In the genomic region with DNA sequence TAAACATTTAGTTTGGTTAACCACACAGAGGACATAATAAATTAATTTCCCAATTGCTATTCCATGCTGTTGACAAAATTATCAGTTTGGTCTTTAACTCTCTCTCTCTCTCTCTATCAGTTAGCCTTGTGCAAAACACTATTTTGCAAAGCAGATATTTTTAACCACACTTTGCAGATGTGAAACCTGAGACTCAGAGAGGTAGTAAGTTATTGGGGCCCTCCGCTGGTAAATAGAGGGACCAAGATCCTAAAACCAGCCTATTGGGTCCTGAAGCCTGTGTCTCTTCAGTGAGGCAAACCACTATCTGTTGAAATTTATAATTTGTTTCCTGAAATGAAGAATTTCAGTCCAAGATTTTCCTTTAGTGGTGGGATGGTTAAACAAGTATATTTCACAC, we compare ENCODE assay signal across 23 cellular contexts.
DNase-seq lines count a peak whose midpoint lies in the region; ATAC-seq and TF ChIP-seq lines count a peak whose summit lies in the region.
"Had no signal": no experiment of that assay in that cellular context is flagged by ENCODE, and none has a peak within 500 bp of the region (broad histone marks: within the 10 kb centered on the region; RNA-seq: fewer than 3 reads in every experiment).

No MANE protein-coding gene starts in this region.

- H4K20me1 ChIP-seq in DOHH2 (ENCODE audit: control insufficient read depth, insufficient read depth, low read depth, low read length), result no peaks in the 10 kb centered on the region

- ATAC-seq in GM18868 (IDR thresholded peaks at IDR 0.05; ENCODE audit: unreplicated experiment) (peak; percentile 94), HG02571 (IDR thresholded peaks at IDR 0.05; ENCODE audit: unreplicated experiment) (peak; percentile 87), HG03521 (IDR thresholded peaks at IDR 0.05; ENCODE audit: unreplicated experiment) (peak; percentile 73), HG03045 (IDR thresholded peaks at IDR 0.05; ENCODE audit: unreplicated experiment) (no peak), HG03175 (IDR thresholded peaks at IDR 0.05; ENCODE audit: unreplicated experiment) (no peak)
- ATAC-seq: activated naive CD4-positive, alpha-beta T cell treated with anti-CD3 and anti-CD28 coated beads, Interleukin-2, amount 50 U/mL, for 72 hours; heart right ventricle had no signal

- peak overlapping the region; percentile 73 for H3K4me2 ChIP-seq in DOHH2 (ENCODE audit: low read length)

- no peaks in the 10 kb centered on the region for H3K9me3 ChIP-seq in DOHH2 (ENCODE audit: control insufficient read depth, insufficient read depth, low read length)
- H3K9me3 ChIP-seq: HAP-1, heart right ventricle, prostate gland, SJCRH30, spleen had no signal

- no peaks in the 10 kb centered on the region for H3K79me2 ChIP-seq in DOHH2 (ENCODE audit: control insufficient read depth, low read length)

- H3K27ac ChIP-seq in DOHH2 (ENCODE audit: low read depth, low read length), result peak overlapping the region; percentile 70
- H3K27ac ChIP-seq: heart right ventricle, prostate gland, SJCRH30, spleen had no signal

- H3K4me3 ChIP-seq in DOHH2 (ENCODE audit: low read length), result peak overlapping the region; percentile 46
- H3K4me3 ChIP-seq: HAP-1, heart right ventricle, prostate gland, SJCRH30, spleen had no signal

- no peaks in the 10 kb centered on the region for H3K27me3 ChIP-seq in DOHH2 (ENCODE audit: control insufficient read depth, low read length)
- H3K27me3 ChIP-seq: spleen had no signal

- DNase-seq in ecto neural progenitor cell (ENCODE audit: low spot score) (no peak), NCI-H226 (no peak)
- DNase-seq: activated CD4-positive, alpha-beta T cell treated with anti-CD3 and anti-CD28 coated beads, Interleukin-2, amount 10 ng/mL, durations not matched to agents 7 days and 5 days; activated T-cell treated with anti-CD3 and anti-CD28 coated beads for 4 hours; CD4-positive, CD25-positive, alpha-beta regulatory T cell; DND-41; heart right ventricle; kidney; NCI-H2171; nephron progenitor cell; spleen; stimulated activated naive CD4-positive, alpha-beta T cell; T-helper 9 cell had no signal

- H3F3A ChIP-seq in DOHH2 (ENCODE audit: control insufficient read depth, insufficient read depth), result peaks cover 4% of the 10 kb centered on the region; the same call in 1 of the 2 replicates

- H3K9me2 ChIP-seq in DOHH2 (replicated peaks; ENCODE audit: control insufficient read depth, low read length), result no peaks in the 10 kb centered on the region

- TF ChIP-seq CTCF in DOHH2 (IDR thresholded peaks at IDR 0.05; ENCODE audit: low read depth, low read length, poor library complexity, severe bottlenecking), result peak; percentile 30

- peaks cover 76% of the 10 kb centered on the region for H3K4me1 ChIP-seq in DOHH2 (ENCODE audit: control insufficient read depth, low read length)
- H3K4me1 ChIP-seq: HAP-1, heart right ventricle, prostate gland, SJCRH30 had no signal

- 0 out of 2 replicates have a peak, but pooled peaks cover 1% of the 10 kb centered on the region for H3K36me3 ChIP-seq in DOHH2 (ENCODE audit: control insufficient read depth, low read length)
- H3K36me3 ChIP-seq: HAP-1, heart right ventricle, prostate gland, SJCRH30, spleen had no signal

Comparison
In these comparisons a context has a peak if more than half of its experiments do, and no peak if none do; other contexts are left out.
1. ATAC-seq: peak in GM18868 (single experiment), HG02571 (single experiment) and HG03521 (single experiment); none in HG03045 (single experiment) and HG03175 (single experiment).